ENCODE assay signal across 13 cellular contexts in genomic region chr2:205975082-205975949, GRCh38.
DNase-seq lines count a peak whose midpoint lies in the region; ATAC-seq and TF ChIP-seq lines count a peak whose summit lies in the region.
"Had no signal": no experiment of that assay in that cellular context is flagged by ENCODE, and none has a peak within 500 bp of the region (broad histone marks: within the 10 kb centered on the region; RNA-seq: fewer than 3 reads in every experiment).

No MANE protein-coding gene starts in this region.

- DNase-seq in choroid plexus epithelial cell (ENCODE audit: low read depth) (peak; percentile 5), neuronal stem cell (ENCODE audit: low spot score) (no peak), endothelial cell (ENCODE audit: low spot score) (no peak), SIG-M5 treated with dmso at 0.1 percent for 504 hours (lab: John Stamatoyannopoulos, UW; ENCODE audit: unreplicated experiment) (no peak), NAMALWA (ENCODE audit: low spot score) (no peak), superior temporal gyrus (ENCODE audit: extremely low spot score) (no peak)
- DNase-seq: EL; left cardiac atrium; NCI-H774; stimulated activated CD4-positive, alpha-beta T cell treated with anti-CD3 and anti-CD28 coated beads, Interleukin-4, amount 100 ng/mL, for 1 hour had no signal

- no peak overlapping the region for H3K4ac ChIP-seq in neuronal stem cell (ENCODE audit: low read length)

- H2BK12ac ChIP-seq in neuronal stem cell (ENCODE audit: low read length), result no peak overlapping the region

- H4K8ac ChIP-seq in neuronal stem cell (ENCODE audit: low read depth, low read length), result no peak overlapping the region

- no CpG with 5 or more reads among the region's 5 CpGs for WGBS in neuronal stem cell (ENCODE audit: extremely low coverage in 2 of 2, insufficient read length in 2 of 2, insufficient replicate concordance in 1 of 2), 2 donors

- H3K18ac ChIP-seq in neuronal stem cell (ENCODE audit: low read length), result peak overlapping the region; percentile 42

- H3K4me3 ChIP-seq in choroid plexus epithelial cell (ENCODE audit: low read depth, low read length) (no peak overlapping the region), neuronal stem cell (ENCODE audit: low read length in 2 of 2) (no peak overlapping the region)

- no peak overlapping the region for H2BK5ac ChIP-seq in neuronal stem cell (ENCODE audit: low read length)

- no peaks in the 10 kb centered on the region for H3K36me3 ChIP-seq in neuronal stem cell (replicated peaks in 1 of 2; ENCODE audit: control insufficient read depth in 2 of 2, insufficient read depth in 2 of 2, low read length in 2 of 2)

- no peak overlapping the region for H3K23ac ChIP-seq in neuronal stem cell (ENCODE audit: low read depth, low read length, poor library complexity)

- H3K9me3 Mint-ChIP-seq in endothelial cell (ENCODE audit: unreplicated experiment), result no peaks in the 10 kb centered on the region

- no peak overlapping the region for H2BK120ac ChIP-seq in neuronal stem cell (ENCODE audit: low read depth, low read length)

- no peaks in the 10 kb centered on the region for H3K36me3 Mint-ChIP-seq in endothelial cell (ENCODE audit: low read depth, unreplicated experiment)
- H3K36me3 Mint-ChIP-seq: brain had no signal

- no peak overlapping the region for H2AK5ac ChIP-seq in neuronal stem cell (ENCODE audit: low read depth, low read length)

- H3K4me1 ChIP-seq in neuronal stem cell (ENCODE audit: control insufficient read depth in 2 of 2, insufficient read depth in 1 of 2, low read depth in 1 of 2, low read length in 2 of 2), result no peaks in the 10 kb centered on the region

- H3K14ac ChIP-seq in neuronal stem cell (ENCODE audit: low read length), result no peak overlapping the region

- H3K27me3 Mint-ChIP-seq in endothelial cell (ENCODE audit: unreplicated experiment), result peaks cover 2% of the 10 kb centered on the region

- H3K27ac Mint-ChIP-seq in endothelial cell (ENCODE audit: unreplicated experiment), result no peak overlapping the region

- peak overlapping the region; percentile 51 for H2AFZ ChIP-seq in neuronal stem cell (ENCODE audit: low read length)

- no peak overlapping the region for H3K4me2 ChIP-seq in neuronal stem cell (ENCODE audit: insufficient read depth, low read length, poor library complexity, severe bottlenecking)

- no peak overlapping the region for H3K27ac ChIP-seq in neuronal stem cell (replicated peaks; ENCODE audit: low read length)

- H2BK15ac ChIP-seq in neuronal stem cell (ENCODE audit: low read length), result no peak overlapping the region

- H3K9ac ChIP-seq in neuronal stem cell (ENCODE audit: low read depth, low read length, poor library complexity), result no peak overlapping the region

- H3K4me3 Mint-ChIP-seq in endothelial cell (ENCODE audit: unreplicated experiment), result no peak overlapping the region
- H3K4me3 Mint-ChIP-seq: brain had no signal

- ATAC-seq in GM18907 (IDR thresholded peaks at IDR 0.05; ENCODE audit: unreplicated experiment) (peak; percentile 90), HG03097 (IDR thresholded peaks at IDR 0.05; ENCODE audit: low FRiP score, unreplicated experiment) (peak; percentile 68)

- no peaks in the 10 kb centered on the region for H3K79me1 ChIP-seq in neuronal stem cell (ENCODE audit: low read depth, low read length)

- no peaks in the 10 kb centered on the region for H3K9me3 ChIP-seq in neuronal stem cell (replicated peaks in 1 of 2; ENCODE audit: control insufficient read depth in 2 of 2, insufficient read depth in 1 of 2, low read depth in 1 of 2, low read length in 2 of 2)

- H4K91ac ChIP-seq in neuronal stem cell (ENCODE audit: low read depth, low read length, poor library complexity), result no peak overlapping the region

- peaks cover 0 to 5% (median 0%) of the 10 kb centered on the region in 3 experiments for H3K27me3 ChIP-seq in neuronal stem cell (ENCODE audit: control insufficient read depth in 3 of 3, insufficient read depth in 3 of 3, low read depth in 1 of 3, low read length in 3 of 3)

- TF ChIP-seq CTCF in choroid plexus epithelial cell (conservative IDR thresholded peaks at IDR 0.05; ENCODE audit: low read depth, low read length) (no peak), endothelial cell (IDR thresholded peaks at IDR 0.05; ENCODE audit: unreplicated experiment) (no peak)

- H3K4me1 Mint-ChIP-seq in endothelial cell (ENCODE audit: unreplicated experiment), result no peaks in the 10 kb centered on the region
